In genomic region chr20:10792291-10792690, GRCh38 we compare ENCODE assay signal across 15 cellular contexts.
"Had no signal": no experiment of that assay in that cellular context is flagged by ENCODE, and none has a peak within 500 bp of the region (broad histone marks: within the 10 kb centered on the region; RNA-seq: fewer than 3 reads in every experiment).

No MANE protein-coding gene starts in this region.

- H3K27ac Mint-ChIP-seq: activated CD4-positive, alpha-beta memory T cell treated with anti-CD3 and anti-CD28 coated beads for 36 hours; activated naive CD8-positive, alpha-beta T cell treated with anti-CD3 and anti-CD28 coated beads for 36 hours; activated T-cell treated with anti-CD3 and anti-CD28 coated beads, Interleukin-2, amount 50 U/mL, for 72 hours; endodermal cell; nephron progenitor cell; stimulated activated naive CD8-positive, alpha-beta T cell treated with anti-CD3 and anti-CD28 coated beads, Interleukin-15, Interleukin-2, amounts not matched to agents 100 ng/mL and 50 ng/mL, for 24 hours had no signal

- H3K4me3 Mint-ChIP-seq: activated CD4-positive, alpha-beta memory T cell treated with anti-CD3 and anti-CD28 coated beads for 36 hours; activated naive CD8-positive, alpha-beta T cell treated with anti-CD3 and anti-CD28 coated beads for 36 hours; activated T-cell treated with anti-CD3 and anti-CD28 coated beads, Interleukin-2, amount 50 U/mL, for 72 hours; central memory CD8-positive, alpha-beta T cell; endodermal cell; nephron progenitor cell; stimulated activated naive CD8-positive, alpha-beta T cell treated with anti-CD3 and anti-CD28 coated beads, Interleukin-15, Interleukin-2, amounts not matched to agents 100 ng/mL and 50 ng/mL, for 24 hours had no signal

- H3K9me3 Mint-ChIP-seq: activated naive CD8-positive, alpha-beta T cell treated with anti-CD3 and anti-CD28 coated beads for 36 hours; stimulated activated naive CD8-positive, alpha-beta T cell treated with anti-CD3 and anti-CD28 coated beads, Interleukin-15, Interleukin-2, amounts not matched to agents 100 ng/mL and 50 ng/mL, for 24 hours had no signal

- H3K4me1 Mint-ChIP-seq: activated naive CD8-positive, alpha-beta T cell treated with anti-CD3 and anti-CD28 coated beads for 36 hours; central memory CD8-positive, alpha-beta T cell had no signal

- H3K27me3 Mint-ChIP-seq: activated CD4-positive, alpha-beta memory T cell treated with anti-CD3 and anti-CD28 coated beads for 36 hours; activated naive CD8-positive, alpha-beta T cell treated with anti-CD3 and anti-CD28 coated beads for 36 hours; central memory CD8-positive, alpha-beta T cell; stimulated activated naive CD8-positive, alpha-beta T cell treated with anti-CD3 and anti-CD28 coated beads, Interleukin-15, Interleukin-2, amounts not matched to agents 100 ng/mL and 50 ng/mL, for 24 hours had no signal

- ATAC-seq: activated T-cell treated with anti-CD3 and anti-CD28 coated beads, Interleukin-2, amount 50 U/mL, for 72 hours; gastrocnemius medialis; upper lobe of right lung had no signal

- DNase-seq: activated CD4-positive, alpha-beta memory T cell treated with anti-CD3 and anti-CD28 coated beads for 36 hours; activated gamma-delta T cell treated with Interleukin-2 at 50 U/mL for 16 hours; activated naive CD8-positive, alpha-beta T cell treated with anti-CD3 and anti-CD28 coated beads for 36 hours; activated T-cell treated with anti-CD3 and anti-CD28 coated beads, Interleukin-2, amount 50 U/mL, for 72 hours; endodermal cell; gastrocnemius medialis; nephron progenitor cell; sigmoid colon; stimulated activated CD4-positive, alpha-beta T cell treated with anti-CD3 and anti-CD28 coated beads, Interleukin-15, amount 100 ng/mL, for 24 hours; stimulated activated CD4-positive, alpha-beta T cell treated with anti-CD3 and anti-CD28 coated beads, Interleukin-4, amount 100 ng/mL, for 24 hours; SW 1271; testis; upper lobe of right lung had no signal

- H3K36me3 Mint-ChIP-seq: activated CD4-positive, alpha-beta memory T cell treated with anti-CD3 and anti-CD28 coated beads for 36 hours; activated naive CD8-positive, alpha-beta T cell treated with anti-CD3 and anti-CD28 coated beads for 36 hours had no signal
